21 cellular contexts compared by ENCODE assay signal in the genomic region with DNA sequence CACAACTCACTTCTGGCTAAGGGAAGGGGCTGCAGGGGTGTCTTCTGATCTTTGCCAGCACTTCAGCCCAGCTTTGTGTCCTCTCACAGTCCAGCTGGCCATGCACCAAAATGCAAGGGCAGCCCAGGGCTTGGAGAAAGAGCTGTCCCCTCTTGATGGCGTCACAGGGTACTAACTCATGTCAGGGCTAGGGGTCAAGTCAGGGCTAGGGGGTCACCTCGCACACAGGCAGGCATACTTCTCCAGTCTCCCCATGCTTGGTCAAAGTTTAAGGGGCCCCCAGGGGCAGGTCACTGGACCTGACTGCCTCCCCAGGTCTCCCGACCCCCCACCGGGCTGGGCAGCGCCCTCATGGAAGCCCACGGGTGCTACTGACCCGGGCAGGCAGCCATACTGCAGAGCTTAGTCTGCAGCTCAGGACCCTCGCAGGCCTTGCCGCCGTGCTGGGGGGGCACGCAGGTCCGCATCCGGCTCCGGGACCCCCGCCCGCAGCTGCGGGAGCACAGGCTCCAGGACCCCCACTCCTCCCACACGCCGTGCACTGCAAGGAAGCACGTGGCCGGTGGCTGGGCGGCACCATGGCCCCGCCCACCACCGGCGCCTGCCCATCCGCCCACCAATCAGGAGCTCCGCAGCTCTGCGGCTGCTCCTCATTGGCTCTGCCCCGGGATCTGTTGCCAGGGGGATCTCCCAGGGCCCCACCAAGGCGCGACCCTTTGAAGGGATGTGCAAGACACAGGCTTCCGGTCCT. TPM values are rescaled to one million over a fixed set of nuclear protein-coding genes. Genes with fewer than 3 reads are reported as not detected.
DNase-seq lines count a peak whose midpoint lies in the region; ATAC-seq, FAIRE-seq and TF ChIP-seq lines count a peak whose summit lies in the region.
"Had no signal": no experiment of that assay in that cellular context is flagged by ENCODE, and none has a peak within 500 bp of the region (broad histone marks: within the 10 kb centered on the region; RNA-seq: fewer than 3 reads in every experiment).

No MANE protein-coding gene starts in this region.

- no peaks in the 10 kb centered on the region for H3K79me2 ChIP-seq in SK-N-SH (ENCODE audit: insufficient read depth)
- H3K79me2 ChIP-seq in H9 (ENCODE audit: insufficient read depth, low read length) = no peaks in the 10 kb centered on the region
- H3K79me2 ChIP-seq in H1 (ENCODE audit: control insufficient read depth in 1 of 2, insufficient read depth in 2 of 2, low read length in 2 of 2) = no peaks in the 10 kb centered on the region

- H3K27me3 ChIP-seq in SK-N-SH (ENCODE audit: insufficient read depth) = no peaks in the 10 kb centered on the region
- no peaks in the 10 kb centered on the region for H3K27me3 ChIP-seq in H9 (ENCODE audit: insufficient read depth, low read length)
- H3K27me3 ChIP-seq in H1 (replicated peaks in 1 of 4; ENCODE audit: control insufficient read depth in 3 of 4, extremely low read depth in 1 of 4, insufficient read depth in 3 of 4, low read length in 3 of 4) = no peaks in the 10 kb centered on the region

- H3K9me3 ChIP-seq in SK-N-SH (no peaks in the 10 kb centered on the region), H9 (ENCODE audit: control insufficient read depth, low read depth, low read length) (no peaks in the 10 kb centered on the region), H1 (ENCODE audit: insufficient read depth in 2 of 2, low read depth in 1 of 2, low read length in 1 of 2) (no peaks in the 10 kb centered on the region)
- H3K9me3 ChIP-seq: HAP-1 had no signal

- no peak overlapping the region; the same call in 1 of the 2 replicates for H3K14ac ChIP-seq in H9 (ENCODE audit: insufficient read depth, low read length)
- H3K14ac ChIP-seq in H1 (ENCODE audit: insufficient read length) = no peak overlapping the region

- no peak for TF ChIP-seq POLR2A in H1 (IDR thresholded peaks at IDR 0.05; ENCODE audit: control extremely low read depth in 1 of 2, low read depth in 2 of 2, low read length in 2 of 2)

- DNase-seq in SK-N-SH (peak; percentile 74), H9 (peak; percentile 53), H1 (ENCODE audit: low read depth in 1 of 2, low spot score in 2 of 2) (peak in 1 of 2 experiments; percentile 75), posterior vena cava (ENCODE audit: low spot score) (peak; percentile 57), ACHN (no peak), globus pallidus (ENCODE audit: low spot score) (no peak)
- DNase-seq: CD4-positive, CD25-positive, alpha-beta regulatory T cell; EL; GF-D8; NCI-H1105; NCI-H146; NCI-H2029; NCI-H2227 treated with DMSO at 0.1 percent for 48 hours; NCI-H510A treated with DMSO at 0.1 percent for 48 hours; NCI-H774; PC-3; Right ventricle myocardium superior had no signal

- H3K27ac ChIP-seq in SK-N-SH (ENCODE audit: low read depth in 2 of 2, low read length in 1 of 2) (no peak overlapping the region; a peak in 1 of 4 replicates), H9 (ENCODE audit: insufficient read length, low read depth, low read length) (no peak overlapping the region), H1 (ENCODE audit: low read depth, low read length) (no peak overlapping the region)

- H3K4me2 ChIP-seq in SK-N-SH (no peak overlapping the region), H9 (ENCODE audit: insufficient read depth, insufficient read length, low read length) (no peak overlapping the region), H1 (ENCODE audit: insufficient read depth in 1 of 2, low read depth in 2 of 2, low read length in 2 of 2) (no peak overlapping the region)

- H4K8ac ChIP-seq in H9 (replicated peaks; ENCODE audit: insufficient read length, low read depth, low read length) (no peak overlapping the region), H1 (ENCODE audit: extremely low read depth, insufficient read depth, low read length) (no peak overlapping the region; the same call in 1 of the 2 replicates)

- no peaks in the 10 kb centered on the region for H3K27me3 Mint-ChIP-seq in H9 (ENCODE audit: low read depth)
- H3K27me3 Mint-ChIP-seq: B cell had no signal

- in situ Hi-C loops in ACHN (cut with HindIII; ENCODE audit: low pct_ligation_motif_present, low pct_unique_long_range_greater_than_20kb, low sequenced_read_pairs) = no loop called here

- no peak for FAIRE-seq in H1 (lab: Jason Lieb, UNC)

- H3K9ac ChIP-seq in SK-N-SH (no peak overlapping the region), H9 (ENCODE audit: extremely low read depth, insufficient read length, low read length) (no peak overlapping the region), H1 (replicated peaks in 1 of 4; ENCODE audit: extremely low read depth in 1 of 4, low read depth in 3 of 4, low read length in 3 of 4) (no peak overlapping the region)

- H3K79me1 ChIP-seq in H9 (ENCODE audit: insufficient read depth, low read depth, low read length, poor library complexity, severe bottlenecking) (no peaks in the 10 kb centered on the region), H1 (ENCODE audit: low read depth, low read length) (no peaks in the 10 kb centered on the region)

- peaks cover 0 to 11% of the 10 kb centered on the region in 2 experiments for H3K36me3 ChIP-seq in SK-N-SH (replicated peaks in 1 of 2; ENCODE audit: control insufficient read depth in 1 of 2, insufficient read depth in 2 of 2, low read length in 1 of 2)
- peaks cover 0 to 4% (median 0%) of the 10 kb centered on the region in 4 experiments; a peak in 1 of 8 replicates for H3K36me3 ChIP-seq in H1 (ENCODE audit: control insufficient read depth in 2 of 4, insufficient read depth in 4 of 4, low read length in 3 of 4)
- H3K36me3 ChIP-seq: HAP-1 had no signal

- ATAC-seq in SK-N-SH treated with all-trans-retinoic acid at 6 μM for 48 hours (no peak), HG03139 (IDR thresholded peaks at IDR 0.05; ENCODE audit: unreplicated experiment) (no peak)
- ATAC-seq: PC-3 had no signal

- H3K23ac ChIP-seq in H9 (ENCODE audit: insufficient read length, low read depth, low read length) (no peak overlapping the region), H1 (ENCODE audit: insufficient read length) (no peak overlapping the region)

- H3K9me3 Mint-ChIP-seq in H9 = no peaks in the 10 kb centered on the region
- H3K9me3 Mint-ChIP-seq: CD4-positive, CD25-positive, alpha-beta regulatory T cell had no signal

- no peak overlapping the region for H3K27ac Mint-ChIP-seq in H9

- H3K23me2 ChIP-seq in H9 (ENCODE audit: insufficient read length, low read depth, low read length, poor library complexity, severe bottlenecking) (no peaks in the 10 kb centered on the region), H1 (ENCODE audit: low read depth, low read length) (no peaks in the 10 kb centered on the region)

- H4K5ac ChIP-seq in H9 (ENCODE audit: insufficient read length, low read depth, low read length) (no peak overlapping the region), H1 (ENCODE audit: insufficient read length, low read depth, low read length) (no peak overlapping the region)

- H2AFZ ChIP-seq in SK-N-SH (ENCODE audit: low read depth) (no peak overlapping the region), H9 (ENCODE audit: low read length) (no peak overlapping the region), H1 (ENCODE audit: low read length) (no peak overlapping the region)

- intact Hi-C loops in posterior vena cava (cut with DNase I) = no loop called here

- H3K4me1 ChIP-seq in SK-N-SH (ENCODE audit: control insufficient read depth in 1 of 2, insufficient read depth in 2 of 2, low read depth in 1 of 2, low read length in 1 of 2) = peaks cover 0 to 28% of the 10 kb centered on the region in 2 experiments; a peak in 1 of 4 replicates
- no peaks in the 10 kb centered on the region for H3K4me1 ChIP-seq in H9 (ENCODE audit: insufficient read depth, low read length)
- peaks cover 0 to 13% (median 8%) of the 10 kb centered on the region in 4 experiments; a peak in 6 of 7 replicates for H3K4me1 ChIP-seq in H1 (replicated peaks in 1 of 4; ENCODE audit: control insufficient read depth in 3 of 4, insufficient read depth in 4 of 4, low read length in 3 of 4)
- H3K4me1 ChIP-seq: HAP-1 had no signal

- no peak overlapping the region for H3T11ph ChIP-seq in H9 (ENCODE audit: low read length)

- WGBS in SK-N-SH (ENCODE audit: low lambda C conversion rate) = 78% methylated on average over 6 of the region's 32 CpGs
- no CpG with 5 or more reads among the region's 32 CpGs for WGBS in H9 (ENCODE audit: extremely low coverage, insufficient read length, low lambda C conversion rate)
- WGBS in H1 (ENCODE audit: extremely low coverage in 1 of 2, insufficient coverage in 1 of 2, insufficient read length in 1 of 2, insufficient replicate concordance in 2 of 2, low coverage in 1 of 2, low lambda C conversion rate in 2 of 2, missing lambda C conversion rate in 1 of 2), 2 experiments = 87% methylated on average over 30 of the region's 32 CpGs; no CpG with 5 or more reads in 1 of the 2 experiments

- no peak for TF ChIP-seq EP300 in SK-N-SH (IDR thresholded peaks at IDR 0.05; ENCODE audit: borderline replicate concordance in 1 of 2, low read depth in 1 of 2, low read length in 1 of 2)
- no peak for TF ChIP-seq EP300 in H1 (IDR thresholded peaks at IDR 0.05; ENCODE audit: borderline replicate concordance in 1 of 2, low read depth in 2 of 2, low read length in 2 of 2)

- TF ChIP-seq RAD21 in SK-N-SH (IDR thresholded peaks at IDR 0.05; ENCODE audit: low read length) (no peak), H1 (IDR thresholded peaks at IDR 0.05 in 1 of 2, conservative IDR thresholded peaks at IDR 0.05 in 1 of 2; ENCODE audit: low read depth in 2 of 2, low read length in 2 of 2) (no peak)

- H2BK120ac ChIP-seq in H9 (ENCODE audit: low read depth, low read length, poor library complexity, severe bottlenecking) (no peak overlapping the region), H1 (replicated peaks; ENCODE audit: low read depth, low read length) (no peak overlapping the region)

- POLR2A ChIA-PET in SK-N-SH (lab: Yijun Ruan, JAX) = interaction anchor here (0.5 to 1.1 kb wide), 3 partner anchors 27 to 42 kb away, joined by 3 read pairs; no protein-coding TSS in a partner anchor
- POLR2A ChIA-PET in H1 (lab: Charles Lee; ENCODE audit: partially characterized antibody) = interaction anchor here (0.8 to 1.2 kb wide), 3 partner anchors 14 to 98 kb away, joined by 3 to 4 read pairs (median 4); partner anchors contain the start of gene PEF1

- no peak overlapping the region for H3K4me3 ChIP-seq in SK-N-SH (ENCODE audit: low read depth in 2 of 2, low read length in 1 of 2)
- no peak overlapping the region for H3K4me3 ChIP-seq in H1 (ENCODE audit: extremely low read depth in 1 of 4, insufficient read depth in 2 of 4, low read depth in 3 of 4, low read length in 4 of 4)
- H3K4me3 ChIP-seq: HAP-1 had no signal

- H2BK5ac ChIP-seq in H9 (ENCODE audit: insufficient read length, low read length) (no peak overlapping the region), H1 (ENCODE audit: low read depth, low read length) (0 out of 2 replicates have a peak overlapping the region, but pooled peaks have one; percentile 9)

- H3K4me3 Mint-ChIP-seq in H9 = no peak overlapping the region
- H3K4me3 Mint-ChIP-seq: B cell; CD4-positive, CD25-positive, alpha-beta regulatory T cell had no signal

- no peaks in the 10 kb centered on the region for H3F3A ChIP-seq in SK-N-SH (replicated peaks; ENCODE audit: insufficient read depth)

- TF ChIP-seq CTCF in SK-N-SH (IDR thresholded peaks at IDR 0.05) = no peak
- TF ChIP-seq CTCF in H9 (conservative IDR thresholded peaks at IDR 0.05) = no peak
- no peak for TF ChIP-seq CTCF in H1 (IDR thresholded peaks at IDR 0.05; ENCODE audit: control extremely low read depth in 1 of 3, insufficient read depth in 1 of 3, low read depth in 1 of 3, low read length in 3 of 3)

- H3K4me1 Mint-ChIP-seq in H9 = peaks cover 32 to 40% of the 10 kb centered on the region in 2 experiments

- H3K9me2 ChIP-seq in SK-N-SH = no peaks in the 10 kb centered on the region

- no peak overlapping the region for H2BK20ac ChIP-seq in H9 (ENCODE audit: low read depth, low read length, poor library complexity, severe bottlenecking)
- H2BK20ac ChIP-seq in H1 (ENCODE audit: low read length) = no peak overlapping the region

- H3K56ac ChIP-seq in H9 (ENCODE audit: insufficient read length, low read depth, low read length) (no peak overlapping the region), H1 (replicated peaks; ENCODE audit: insufficient read length, low read depth, low read length) (no peak overlapping the region)

- CTCF ChIA-PET in SK-N-SH (lab: Yijun Ruan, JAX) (interaction anchor here (0.9 to 3.9 kb wide), 6 partner anchors 17 to 78 kb away, joined by 3 to 33 read pairs (median 4); partner anchors contain the start of gene COL16A1), H1 (lab: Charles Lee; ENCODE audit: partially characterized antibody) (interaction anchor here (1.3 to 9.2 kb wide), 12 partner anchors 8 to 79 kb away, joined by 3 to 130 read pairs (median 8); no protein-coding TSS in a partner anchor)

- no peaks in the 10 kb centered on the region; a peak in 2 of 7 replicates for H3K36me3 Mint-ChIP-seq in H9 (ENCODE audit: insufficient read depth in 1 of 3, low read depth in 3 of 3)
- H3K36me3 Mint-ChIP-seq: CD4-positive, CD25-positive, alpha-beta regulatory T cell had no signal

- H2BK15ac ChIP-seq in H9 (ENCODE audit: low read depth, low read length) (no peak overlapping the region), H1 (ENCODE audit: low read length) (0 out of 2 replicates have a peak overlapping the region, but pooled peaks have one; percentile 72)

- H2AK5ac ChIP-seq in H9 (ENCODE audit: insufficient read length, low read length) (no peak overlapping the region), H1 (ENCODE audit: low read depth, low read length) (no peak overlapping the region)

- H2BK12ac ChIP-seq in H9 (ENCODE audit: insufficient read length, low read depth, low read length) = no peak overlapping the region
- H2BK12ac ChIP-seq in H1 (ENCODE audit: low read depth, low read length) = 0 out of 2 replicates have a peak overlapping the region, but pooled peaks have one; percentile 5

- H3K4ac ChIP-seq in H9 (ENCODE audit: low read depth, low read length) (no peak overlapping the region), H1 (replicated peaks; ENCODE audit: insufficient read length, low read depth, low read length) (no peak overlapping the region)

- H4K20me1 ChIP-seq in SK-N-SH (ENCODE audit: insufficient read depth) (peaks cover 13% of the 10 kb centered on the region), H9 (ENCODE audit: control insufficient read depth, insufficient read depth, insufficient read length) (no peaks in the 10 kb centered on the region), H1 (replicated peaks in 1 of 2; ENCODE audit: control insufficient read depth in 1 of 2, insufficient read depth in 2 of 2, low read length in 2 of 2) (peaks cover 0 to 5% of the 10 kb centered on the region in 2 experiments)

- H3K18ac ChIP-seq in H9 (ENCODE audit: insufficient read length, low read depth, low read length) = no peak overlapping the region
- H3K18ac ChIP-seq in H1 (ENCODE audit: extremely low read depth, low read length) = no peak overlapping the region; the same call in 1 of the 2 replicates

- no peak overlapping the region for H4K91ac ChIP-seq in H9 (ENCODE audit: insufficient read length, low read depth, low read length)
- no peak overlapping the region for H4K91ac ChIP-seq in H1 (replicated peaks; ENCODE audit: insufficient read length, low read length)

RNA-seq across cellular contexts. Expression of gene ADGRB2, which starts 21.5 kb away (rescaled TPM):
- polyA plus RNA-seq in SK-N-SH (2012; rRNA removed) (10.6 and 13.0 TPM in 2 replicates), H1 (2011; rRNA removed) (15.6 and 29.0 TPM in 2 replicates)
- polyA plus RNA-seq in SK-N-SH (2012; cell fraction: cytosol; rRNA removed) = 4.3 and 8.4 TPM in 2 replicates
- polyA plus RNA-seq in SK-N-SH (2012; cell fraction: nucleus; rRNA removed) = 41.8 and 66.9 TPM in 2 replicates
- total RNA-seq in H9 (2021) (10.7 and 10.9 TPM in 2 replicates), posterior vena cava (1 to 10 TPM; 3.8 to 5.3 TPM)
- 25.8 and 26.2 TPM in 2 replicates for total RNA-seq in H1 (2021; fragmentation: NEBNext Ultra II Directional; extraction: Animal tissue kit (Norgen Biotek cat#: 25700))
- 20.6 TPM for polyA plus RNA-seq in H1 (2011; cell fraction: cytosol; rRNA removed)
- 126 TPM for polyA plus RNA-seq in H1 (2011; cell fraction: nucleus; rRNA removed)
- polyA plus RNA-seq in H1 (2012, experiment 1 of 2) = 17.3 to 29.1 TPM (median 22.1 TPM) in 4 replicates
- polyA plus RNA-seq in H1 (2012, experiment 2 of 2) = 15.4 TPM
- 13.4 TPM for polyA plus RNA-seq in H1 (2013, experiment 1 of 2)
- 13.0 TPM for polyA plus RNA-seq in H1 (2013, experiment 2 of 2)
- 7.5 and 9.4 TPM in 2 replicates for polyA minus RNA-seq in H1 (2011; rRNA and poly(A)+ RNA removed)
- polyA minus RNA-seq in H1 (2011; cell fraction: cytosol; rRNA and poly(A)+ RNA removed) = 14.0 TPM
- polyA minus RNA-seq in H1 (2011; cell fraction: nucleus; rRNA and poly(A)+ RNA removed) = 22.9 TPM

RNA-seq across cellular contexts. Expression of gene COL16A1, which starts 38.8 kb away (rescaled TPM):
- polyA plus RNA-seq in SK-N-SH (2012; rRNA removed) (9.0 and 10.4 TPM in 2 replicates), H1 (2011; rRNA removed) (2.0 and 3.4 TPM in 2 replicates)
- polyA plus RNA-seq in SK-N-SH (2012; cell fraction: cytosol; rRNA removed) = 3.0 and 3.8 TPM in 2 replicates
- 38.2 and 47.3 TPM in 2 replicates for polyA plus RNA-seq in SK-N-SH (2012; cell fraction: nucleus; rRNA removed)
- total RNA-seq in H9 (2021) (6.2 and 6.5 TPM in 2 replicates), posterior vena cava (100 to 1,000 TPM in 1 of 2 donors, 10 to 100 TPM in 1; 93.3 to 179 TPM)
- total RNA-seq in H1 (2021; fragmentation: NEBNext Ultra II Directional; extraction: Animal tissue kit (Norgen Biotek cat#: 25700)) = 7.9 and 10.5 TPM in 2 replicates
- 4.3 TPM for polyA plus RNA-seq in H1 (2011; cell fraction: cytosol; rRNA removed)
- polyA plus RNA-seq in H1 (2011; cell fraction: nucleus; rRNA removed) = 31.3 TPM
- polyA plus RNA-seq in H1 (2012, experiment 1 of 2) = 6.8 to 10.8 TPM (median 7.9 TPM) in 4 replicates
- polyA plus RNA-seq in H1 (2012, experiment 2 of 2) = 2.9 TPM
- polyA plus RNA-seq in H1 (2013, experiment 1 of 2) = 4.2 TPM
- polyA plus RNA-seq in H1 (2013, experiment 2 of 2) = 3.6 TPM
- 3.3 and 4.2 TPM in 2 replicates for polyA minus RNA-seq in H1 (2011; rRNA and poly(A)+ RNA removed)
- 6.8 TPM for polyA minus RNA-seq in H1 (2011; cell fraction: cytosol; rRNA and poly(A)+ RNA removed)
- 8.7 TPM for polyA minus RNA-seq in H1 (2011; cell fraction: nucleus; rRNA and poly(A)+ RNA removed)
- total RNA-seq: B cell; CD4-positive, CD25-positive, alpha-beta regulatory T cell had no signal
- polyA plus RNA-seq: CD4-positive, CD25-positive, alpha-beta regulatory T cell had no signal

Comparison
In these comparisons a context has a peak if more than half of its experiments do, and no peak if none do; other contexts are left out.
1. DNase-seq: peak in SK-N-SH (single experiment), H9 (single experiment) and posterior vena cava (single experiment); none in ACHN (single experiment) and globus pallidus (single experiment).
2. Of the 17 proteins assayed by ChIP-seq in both H1 and SK-N-SH: peak only in H1: MAX and RFX5; only in SK-N-SH: none; in both: none; in neither: 15.